Comparison of ENCODE assay signal across 1 cellular context in the genomic region with DNA sequence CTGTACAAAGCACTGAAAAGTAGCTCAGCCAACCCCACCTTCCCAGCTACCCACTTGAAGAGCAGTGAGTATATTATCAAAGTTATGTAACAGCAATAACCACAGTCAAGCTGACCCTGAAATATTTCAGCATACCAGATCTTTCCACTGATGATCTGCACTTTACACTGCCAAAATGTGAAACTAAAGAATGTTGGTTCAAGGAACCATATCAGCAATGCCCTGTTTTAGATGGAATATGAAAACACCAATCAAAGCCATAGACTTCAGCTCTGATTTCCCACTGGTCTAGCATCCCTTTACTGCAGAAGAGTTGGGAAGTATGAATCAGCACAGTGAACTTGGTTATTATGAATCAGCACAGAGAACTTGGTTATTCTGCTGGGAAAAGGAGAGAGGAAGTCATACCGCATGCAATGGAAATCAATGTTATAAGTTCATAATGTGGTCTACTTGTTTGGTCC.
TF ChIP-seq lines count a peak whose summit lies in the region.

No MANE protein-coding gene starts in this region.

TF ChIP-seq in WTC11, 78 proteins besides CTCF, POLR2A, EP300 and RAD21 (continued from another document):
- TF ChIP-seq, protein P1, sequence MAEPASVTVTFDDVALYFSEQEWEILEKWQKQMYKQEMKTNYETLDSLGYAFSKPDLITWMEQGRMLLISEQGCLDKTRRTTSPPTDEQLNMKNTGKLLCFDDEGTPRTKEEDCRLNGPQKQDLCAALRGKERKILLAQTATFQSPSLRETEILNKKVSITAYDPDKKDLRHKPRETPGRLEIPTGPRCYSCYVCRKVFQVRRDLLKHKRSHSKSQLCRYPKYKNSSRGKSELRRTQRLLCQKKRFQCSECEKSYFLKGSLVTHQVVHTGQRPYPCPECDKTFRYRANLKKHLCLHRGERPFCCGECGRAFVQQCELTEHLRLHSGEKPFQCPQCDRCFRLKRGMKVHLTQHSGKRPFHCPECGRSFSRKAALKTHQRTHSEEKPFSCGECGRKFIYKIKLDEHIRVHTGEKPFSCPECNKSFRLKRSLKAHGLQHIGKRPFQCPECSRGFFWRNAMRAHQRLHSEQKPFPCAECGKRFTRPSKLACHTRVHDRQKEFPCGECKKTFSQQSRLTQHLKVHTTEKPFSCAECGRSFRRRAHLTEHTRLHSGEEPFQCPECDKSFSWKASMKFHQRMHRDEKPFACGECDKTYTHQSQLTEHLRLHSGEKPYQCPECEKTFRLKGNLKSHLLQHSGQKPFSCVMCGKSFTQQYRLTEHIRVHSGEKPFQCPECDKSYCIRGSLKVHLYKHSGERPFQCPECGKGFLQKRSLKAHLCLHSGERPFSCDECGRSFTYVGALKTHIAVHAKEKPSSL (CRISPR knock-in tag; conservative IDR thresholded peaks at IDR 0.05), result no peak
- TF ChIP-seq GABPB1 (CRISPR knock-in tag; IDR thresholded peaks at IDR 0.05) (no peak), ZNF317 (CRISPR knock-in tag; IDR thresholded peaks at IDR 0.05; ENCODE audit: borderline replicate concordance, low read depth) (no peak), OVOL2 (CRISPR knock-in tag; IDR thresholded peaks at IDR 0.05; ENCODE audit: borderline replicate concordance) (no peak), CREM (CRISPR knock-in tag; IDR thresholded peaks at IDR 0.05) (no peak), NFE2L1 (CRISPR knock-in tag; IDR thresholded peaks at IDR 0.05) (no peak), RORB (CRISPR knock-in tag; IDR thresholded peaks at IDR 0.05) (no peak), IRF2 (CRISPR knock-in tag; IDR thresholded peaks at IDR 0.05; ENCODE audit: borderline replicate concordance, low read depth) (no peak), NR1H2 (CRISPR knock-in tag; IDR thresholded peaks at IDR 0.05) (no peak), ELF4 (CRISPR knock-in tag; IDR thresholded peaks at IDR 0.05; ENCODE audit: low read depth) (no peak), ATF1 (CRISPR knock-in tag; IDR thresholded peaks at IDR 0.05) (no peak), SMAD4 (CRISPR knock-in tag; IDR thresholded peaks at IDR 0.05) (no peak), NFATC4 (CRISPR knock-in tag; IDR thresholded peaks at IDR 0.05) (no peak)
- TF ChIP-seq, protein P2, sequence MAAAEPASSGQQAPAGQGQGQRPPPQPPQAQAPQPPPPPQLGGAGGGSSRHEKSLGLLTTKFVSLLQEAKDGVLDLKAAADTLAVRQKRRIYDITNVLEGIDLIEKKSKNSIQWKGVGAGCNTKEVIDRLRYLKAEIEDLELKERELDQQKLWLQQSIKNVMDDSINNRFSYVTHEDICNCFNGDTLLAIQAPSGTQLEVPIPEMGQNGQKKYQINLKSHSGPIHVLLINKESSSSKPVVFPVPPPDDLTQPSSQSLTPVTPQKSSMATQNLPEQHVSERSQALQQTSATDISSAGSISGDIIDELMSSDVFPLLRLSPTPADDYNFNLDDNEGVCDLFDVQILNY (CRISPR knock-in tag; IDR thresholded peaks at IDR 0.05), result no peak
